15 cellular contexts compared by ENCODE assay signal in genomic region chr13:106038752-106039151, GRCh38.
DNase-seq lines count a peak whose midpoint lies in the region; ATAC-seq and TF ChIP-seq lines count a peak whose summit lies in the region.
"Had no signal": no experiment of that assay in that cellular context is flagged by ENCODE, and none has a peak within 500 bp of the region (broad histone marks: within the 10 kb centered on the region; RNA-seq: fewer than 3 reads in every experiment).

No MANE protein-coding gene starts in this region.

- in situ Hi-C loops in SK-MEL-5 (cut with HindIII; ENCODE audit: low pct_unique_long_range_greater_than_20kb, low sequenced_read_pairs), result no loop called here

- H3K9me3 ChIP-seq in smooth muscle cell (replicated peaks; ENCODE audit: low read depth) (no peaks in the 10 kb centered on the region), BE2C (no peaks in the 10 kb centered on the region), T-helper 17 cell (ENCODE audit: control insufficient read depth, low read length, poor library complexity, severe bottlenecking) (no peaks in the 10 kb centered on the region)
- H3K9me3 ChIP-seq: body of pancreas, suprapubic skin had no signal

- no peak overlapping the region for H3K27ac Mint-ChIP-seq in T-helper 17 cell
- H3K27ac Mint-ChIP-seq: activated T-cell treated with anti-CD3 and anti-CD28 coated beads, Interleukin-2, amount 50 U/mL, for 72 hours; T-cell had no signal

- no peak overlapping the region for H2AFZ ChIP-seq in smooth muscle cell (ENCODE audit: low read depth)

- H3K27me3 Mint-ChIP-seq in T-helper 17 cell, result peaks cover 8% of the 10 kb centered on the region
- H3K27me3 Mint-ChIP-seq: T-cell had no signal

- DNase-seq in GM04504 (ENCODE audit: low read depth), result peak; percentile 59
- peak; percentile 22 for DNase-seq in SK-MEL-5 (ENCODE audit: low read depth, low spot score)
- peak; percentile 95 for DNase-seq in fibroblast of mammary gland (ENCODE audit: low read depth)
- no peak for DNase-seq in smooth muscle cell (lab: John Stamatoyannopoulos, UW; ENCODE audit: unreplicated experiment)
- DNase-seq in DMS153 (lab: John Stamatoyannopoulos, UW), result no peak
- DNase-seq in BE2C, result no peak
- DNase-seq in T-helper 17 cell, result no peak
- DNase-seq in hepatic stellate cell (ENCODE audit: low spot score), result no peak
- DNase-seq: activated CD4-positive, alpha-beta T cell treated with anti-CD3 and anti-CD28 coated beads for 1 hour; activated T-cell treated with anti-CD3 and anti-CD28 coated beads, Interleukin-2, amount 50 U/mL, for 72 hours; body of pancreas; Calu3; T-cell had no signal

- H3K4me3 Mint-ChIP-seq in T-helper 17 cell, result no peak overlapping the region
- H3K4me3 Mint-ChIP-seq: activated T-cell treated with anti-CD3 and anti-CD28 coated beads, Interleukin-2, amount 50 U/mL, for 72 hours; T-cell had no signal

- H3K9ac ChIP-seq in smooth muscle cell (ENCODE audit: low read depth), result no peak overlapping the region

- H3K36me3 ChIP-seq in smooth muscle cell (ENCODE audit: low read depth), result no peaks in the 10 kb centered on the region
- H3K36me3 ChIP-seq in BE2C, result no peaks in the 10 kb centered on the region
- H3K36me3 ChIP-seq: suprapubic skin had no signal

- ATAC-seq in T-helper 17 cell, result no peak
- ATAC-seq: activated T-cell treated with anti-CD3 and anti-CD28 coated beads, Interleukin-2, amount 50 U/mL, for 72 hours; body of pancreas; T-cell had no signal

- H3F3A ChIP-seq in smooth muscle cell (ENCODE audit: low read depth), result no peaks in the 10 kb centered on the region

- H4K20me1 ChIP-seq in smooth muscle cell (ENCODE audit: low read depth), result no peaks in the 10 kb centered on the region

- no peaks in the 10 kb centered on the region for H3K27me3 ChIP-seq in smooth muscle cell (ENCODE audit: low read depth)
- H3K27me3 ChIP-seq in BE2C, result no peaks in the 10 kb centered on the region
- H3K27me3 ChIP-seq: body of pancreas, suprapubic skin had no signal

- H3K4me3 ChIP-seq in fibroblast of mammary gland (ENCODE audit: control insufficient read depth, low read depth, low read length) (no peak overlapping the region), smooth muscle cell (no peak overlapping the region), BE2C (ENCODE audit: low read depth, low read length) (no peak overlapping the region)
- H3K4me3 ChIP-seq: body of pancreas, suprapubic skin had no signal

- TF ChIP-seq CTCF in fibroblast of mammary gland (conservative IDR thresholded peaks at IDR 0.05; ENCODE audit: control insufficient read depth, insufficient read depth, low read depth, low read length) (no peak), smooth muscle cell (IDR thresholded peaks at IDR 0.05; ENCODE audit: borderline replicate concordance, insufficient read depth, poor library complexity, severe bottlenecking) (no peak), BE2C (IDR thresholded peaks at IDR 0.05; ENCODE audit: low read depth, low read length) (no peak)

- H3K36me3 Mint-ChIP-seq in T-helper 17 cell (ENCODE audit: low read depth), result no peaks in the 10 kb centered on the region
- H3K36me3 Mint-ChIP-seq: T-cell had no signal

- WGBS in smooth muscle cell (ENCODE audit: low lambda C conversion rate), result 13% methylated on average over 2 of the region's 2 CpGs

- H3K4me2 ChIP-seq in smooth muscle cell, result no peak overlapping the region

- H3K4me1 ChIP-seq in smooth muscle cell (ENCODE audit: low read depth), result no peaks in the 10 kb centered on the region
- H3K4me1 ChIP-seq in BE2C, result no peaks in the 10 kb centered on the region
- H3K4me1 ChIP-seq: body of pancreas had no signal

- no peaks in the 10 kb centered on the region for H3K4me1 Mint-ChIP-seq in T-helper 17 cell
- H3K4me1 Mint-ChIP-seq: T-cell had no signal

- H3K27ac ChIP-seq in smooth muscle cell (ENCODE audit: low read depth), result peak overlapping the region; percentile 74
- H3K27ac ChIP-seq: body of pancreas, HL-60, suprapubic skin had no signal

- no peaks in the 10 kb centered on the region for H3K79me2 ChIP-seq in smooth muscle cell (ENCODE audit: low read depth)

Comparison
In these comparisons a context has a peak if more than half of its experiments do, and no peak if none do; other contexts are left out.
1. DNase-seq: peak in GM04504 (single experiment), SK-MEL-5 (single experiment) and fibroblast of mammary gland (single experiment); none in smooth muscle cell (single experiment), DMS153 (single experiment), BE2C (single experiment), T-helper 17 cell (0 of 3) and hepatic stellate cell (single experiment).